ENCODE assay signal across 7 cellular contexts in genomic region chr1:117895482-117896114, GRCh38. TPM values are rescaled to one million over a fixed set of nuclear protein-coding genes. Genes with fewer than 3 reads are reported as not detected.
DNase-seq lines count a peak whose midpoint lies in the region; ATAC-seq, FAIRE-seq and TF ChIP-seq lines count a peak whose summit lies in the region.

No MANE protein-coding gene starts in this region.

- no peaks in the 10 kb centered on the region for H3K9me3 ChIP-seq in SK-N-MC (ENCODE audit: low read depth, low read length)

- no peaks in the 10 kb centered on the region for H3K36me3 Mint-ChIP-seq in glutamatergic neuron (ENCODE audit: unreplicated experiment)

- peaks cover 8% of the 10 kb centered on the region for H3K36me3 ChIP-seq in SK-N-MC (ENCODE audit: insufficient read depth, low read length)

- TF ChIP-seq CTCF in NB4 (IDR thresholded peaks at IDR 0.05; ENCODE audit: low read depth, low read length) (peak; percentile 60), glutamatergic neuron (IDR thresholded peaks at IDR 0.05; ENCODE audit: partially characterized antibody, unreplicated experiment) (peak; percentile 87)

- FAIRE-seq in GM12892 (lab: Jason Lieb, UNC) = peak; percentile 96

- H3K9ac ChIP-seq in SK-N-MC (ENCODE audit: insufficient read length) = no peak overlapping the region

- H3K9me3 Mint-ChIP-seq in glutamatergic neuron (ENCODE audit: unreplicated experiment) = no peaks in the 10 kb centered on the region

- peak overlapping the region; percentile 71 for H3K27ac Mint-ChIP-seq in glutamatergic neuron (ENCODE audit: unreplicated experiment)

- H3K4me3 ChIP-seq in NB4 (ENCODE audit: low read depth, low read length) (no peak overlapping the region), SK-N-MC (no peak overlapping the region)

- peaks cover 10% of the 10 kb centered on the region for H3K4me1 Mint-ChIP-seq in glutamatergic neuron (ENCODE audit: low read depth, unreplicated experiment)

- ATAC-seq in HG02588 (IDR thresholded peaks at IDR 0.05; ENCODE audit: unreplicated experiment) = peak; percentile 92

- DNase-seq in GM12892 (ENCODE audit: insufficient read length) = peak; percentile 14
- DNase-seq in NB4 (ENCODE audit: low read depth) = peak; percentile 72
- DNase-seq in SK-N-MC (ENCODE audit: low read depth, low spot score) = peak; percentile 22
- DNase-seq in activated naive CD4-positive, alpha-beta T cell treated with anti-CD3 and anti-CD28 coated beads, Interleukin-2, amount 50 U/mL, for 16 hours = peak; percentile 53
- DNase-seq in glutamatergic neuron = peak; percentile 56
- DNase-seq in retina = peak; percentile 49

- no peak overlapping the region for H3K27ac ChIP-seq in SK-N-MC

- H3K27me3 Mint-ChIP-seq in glutamatergic neuron (ENCODE audit: unreplicated experiment) = no peaks in the 10 kb centered on the region

- TF ChIP-seq POLR2A in GM12892 (IDR thresholded peaks at IDR 0.05; ENCODE audit: low read depth, low read length) (no peak), NB4 (IDR thresholded peaks at IDR 0.05; ENCODE audit: extremely low read depth, insufficient read length) (no peak)

- peak overlapping the region; percentile 6 for H3K4me3 Mint-ChIP-seq in glutamatergic neuron (ENCODE audit: unreplicated experiment)

RNA-seq across cellular contexts. Expression of gene GDAP2, which starts 33.8 kb away (rescaled TPM):
- 6.1 TPM for polyA plus RNA-seq in GM12892 (2012; ENCODE audit: missing spikeins)
- total RNA-seq in glutamatergic neuron (ENCODE audit: unreplicated experiment) = 34.0 TPM

RNA-seq across cellular contexts. Expression of gene WDR3, which starts 33.9 kb away (rescaled TPM):
- 34.3 TPM for polyA plus RNA-seq in GM12892 (2012; ENCODE audit: missing spikeins)
- 22.2 TPM for total RNA-seq in glutamatergic neuron (ENCODE audit: unreplicated experiment)

Comparison
In these comparisons a context has a peak if more than half of its experiments do, and no peak if none do; other contexts are left out.
1. DNase-seq: peak in every context shown above with its lines; median percentile 72 in NB4; 56 in glutamatergic neuron; 53 in activated naive CD4-positive, alpha-beta T cell treated with anti-CD3 and anti-CD28 coated beads, Interleukin-2, amount 50 U/mL, for 16 hours; 49 in retina; 22 in SK-N-MC; 14 in GM12892.